In genomic region chr2:96876036-96876810, GRCh38 we compare ENCODE assay signal across 15 cellular contexts. TPM values are rescaled to one million over a fixed set of nuclear protein-coding genes. Genes with fewer than 3 reads are reported as not detected.
A peak's percentile ranks its signal among the peaks of the same experiment; 100 is the strongest.
DNase-seq lines count a peak whose midpoint lies in the region; ATAC-seq and TF ChIP-seq lines count a peak whose summit lies in the region.
"Had no signal": no experiment of that assay in that cellular context is flagged by ENCODE, and none has a peak within 500 bp of the region (broad histone marks: within the 10 kb centered on the region; RNA-seq: fewer than 3 reads in every experiment).

No MANE protein-coding gene starts in this region.

- POLR2A ChIA-PET in HCT116 (lab: Charles Lee) = no interaction called here

- H3K4me2 ChIP-seq in HCT116 (ENCODE audit: low read length) = no peak overlapping the region; the same call in 1 of the 2 replicates
- H3K4me2 ChIP-seq in skeletal muscle satellite cell (ENCODE audit: low read length) = peak overlapping the region; percentile 59
- H3K4me2 ChIP-seq: KMS-11 had no signal

- H3K79me2 ChIP-seq in HCT116 (ENCODE audit: insufficient read depth, low read length) = no peaks in the 10 kb centered on the region

- CTCF ChIA-PET in HCT116 (lab: Charles Lee) = no interaction called here

- intact Hi-C loops in HCT116 (cut with micrococcal nuclease) = no loop called here

- TF ChIP-seq RAD21 in HCT116 (IDR thresholded peaks at IDR 0.05; ENCODE audit: low read depth) = no peak

- H4K20me1 ChIP-seq in HCT116 (ENCODE audit: insufficient read depth) = no peaks in the 10 kb centered on the region

- no peaks in the 10 kb centered on the region for H3K36me3 ChIP-seq in HCT116 (ENCODE audit: control insufficient read depth in 1 of 2, insufficient read depth in 2 of 2, low read length in 2 of 2)
- no peaks in the 10 kb centered on the region for H3K36me3 ChIP-seq in skeletal muscle satellite cell (ENCODE audit: insufficient read depth, low read length)
- H3K36me3 ChIP-seq: adrenal gland, upper lobe of right lung had no signal

- H3K27ac ChIP-seq in HCT116 (ENCODE audit: low read depth, low read length) = no peak overlapping the region
- H3K27ac ChIP-seq: adrenal gland, KMS-11, upper lobe of right lung had no signal

- ATAC-seq in HCT116 (peak; percentile 41; the same call in 1 of the 2 replicates), GM19467 (IDR thresholded peaks at IDR 0.05; ENCODE audit: unreplicated experiment) (no peak)
- ATAC-seq: upper lobe of right lung had no signal

- BruUV-seq in HCT116 (replicated peaks; lab: Mats Ljungman, UMichigan) = no TSS peak

- RAD21 ChIA-PET in HCT116 (lab: Charles Lee; ENCODE audit: low non-redundant PET in 1 of 2, low total read pairs in 2 of 2, uncharacterized antibody in 2 of 2, unreplicated experiment in 2 of 2) = no interaction called here

- H3K4me1 ChIP-seq in HCT116 (ENCODE audit: control insufficient read depth in 1 of 2, insufficient read depth in 2 of 2, low read length in 2 of 2) = peaks cover 15 to 34% of the 10 kb centered on the region in 2 experiments; a peak in 3 of 4 replicates
- peaks cover 66% of the 10 kb centered on the region for H3K4me1 ChIP-seq in skeletal muscle satellite cell (ENCODE audit: control insufficient read depth, insufficient read depth, low read length)

- no peak for TF ChIP-seq CTCF in HCT116 (IDR thresholded peaks at IDR 0.05 in 2 of 3, conservative IDR thresholded peaks at IDR 0.05 in 1 of 3; ENCODE audit: borderline replicate concordance in 1 of 3, insufficient read depth in 1 of 3, low read depth in 2 of 3, low read length in 2 of 3)
- TF ChIP-seq CTCF in fibroblast of mammary gland (conservative IDR thresholded peaks at IDR 0.05; ENCODE audit: control insufficient read depth, insufficient read depth, low read depth, low read length) = no peak

- no peak overlapping the region for H2AFZ ChIP-seq in HCT116 (ENCODE audit: low read depth, low read length, poor library complexity, severe bottlenecking)

- H3K9ac ChIP-seq in HCT116 (ENCODE audit: low read length) (no peak overlapping the region), skeletal muscle satellite cell (ENCODE audit: low read depth, low read length) (peak overlapping the region; percentile 70)
- H3K9ac ChIP-seq: KMS-11 had no signal

- H3K9me2 ChIP-seq in HCT116 (ENCODE audit: insufficient read depth) = no peaks in the 10 kb centered on the region

- H3K27me3 ChIP-seq in HCT116 (ENCODE audit: insufficient read depth, low read length) (no peaks in the 10 kb centered on the region), skeletal muscle satellite cell (ENCODE audit: control insufficient read depth, insufficient read depth, low read length) (no peaks in the 10 kb centered on the region)
- H3K27me3 ChIP-seq: adrenal gland, upper lobe of right lung had no signal

- H3K4me3 ChIP-seq in HCT116 (replicated peaks in 1 of 2; ENCODE audit: low read depth in 1 of 2, low read length in 2 of 2) (no peak overlapping the region), fibroblast of mammary gland (ENCODE audit: control insufficient read depth, low read depth, low read length) (no peak overlapping the region), skeletal muscle satellite cell (ENCODE audit: low read length) (peak overlapping the region; percentile 8)
- H3K4me3 ChIP-seq: adrenal gland, upper lobe of right lung had no signal

- no peak for TF ChIP-seq POLR2A in HCT116 (IDR thresholded peaks at IDR 0.05; ENCODE audit: borderline replicate concordance, extremely low read depth, insufficient read depth, insufficient read length)

- H3K9me3 ChIP-seq in HCT116 (ENCODE audit: control insufficient read depth in 1 of 2, insufficient read depth in 1 of 2, low read depth in 1 of 2, low read length in 2 of 2) (no peaks in the 10 kb centered on the region), skeletal muscle satellite cell (replicated peaks; ENCODE audit: low read length) (no peaks in the 10 kb centered on the region)
- H3K9me3 ChIP-seq: adrenal gland, upper lobe of right lung had no signal

- no peak for DNase-seq in HCT116 (ENCODE audit: low read depth, low spot score)
- DNase-seq in RPMI7951 (ENCODE audit: low read depth) = peak; percentile 90
- DNase-seq in fibroblast of mammary gland (ENCODE audit: low read depth) = peak; percentile 75
- DNase-seq in NCI-H524 treated with DMSO at 0.1 percent for 48 hours (lab: John Stamatoyannopoulos, UW) = no peak
- DNase-seq in islet precursor cell = no peak
- DNase-seq in NCI-H446 treated with DMSO at 0.1 percent for 48 hours (lab: John Stamatoyannopoulos, UW) = no peak
- DNase-seq: adrenal gland, DMS153, NCI-H526 treated with DMSO at 0.1 percent for 48 hours, occipital lobe, T-helper 1 cell, upper lobe of right lung had no signal

TF ChIP-seq in HCT116, 20 proteins besides CTCF, POLR2A, EP300 and RAD21:
- TF ChIP-seq ZBTB33 (IDR thresholded peaks at IDR 0.05; ENCODE audit: extremely low read depth, insufficient replicate concordance, low read length) (no peak), SRF (IDR thresholded peaks at IDR 0.05; ENCODE audit: low read depth) (no peak), TCF7L2 (IDR thresholded peaks at IDR 0.05; ENCODE audit: borderline replicate concordance, extremely low read depth, insufficient read depth, insufficient read length) (no peak), ZNF274 (IDR thresholded peaks at IDR 0.05; ENCODE audit: low read depth, low read length) (no peak)
TF ChIP-seq in HCT116: peak in this region for 0.

RNA-seq across cellular contexts. Expression of gene SEMA4C, which starts 6.3 kb away (rescaled TPM):
- 25.4 TPM for total RNA-seq in HCT116 (2021; ENCODE audit: unreplicated experiment)
- 24.7 and 27.8 TPM in 2 replicates for polyA plus RNA-seq in HCT116 (2012)
- total RNA-seq in RPMI7951 (2014; rRNA removed; shearing (Covaris generic)) = 30.3 and 41.0 TPM in 2 replicates
- total RNA-seq in skeletal muscle satellite cell (2012; rRNA removed) = 13.2 and 20.8 TPM in 2 replicates

RNA-seq across cellular contexts. Expression of gene ANKRD39, which starts 18.4 kb away (rescaled TPM):
- 24.2 TPM for total RNA-seq in HCT116 (2021; ENCODE audit: unreplicated experiment)
- polyA plus RNA-seq in HCT116 (2012) = 29.8 and 31.9 TPM in 2 replicates
- 20.7 and 25.8 TPM in 2 replicates for total RNA-seq in RPMI7951 (2014; rRNA removed; shearing (Covaris generic))
- 10.9 and 12.5 TPM in 2 replicates for total RNA-seq in skeletal muscle satellite cell (2012; rRNA removed)

RNA-seq across cellular contexts. Expression of gene ANKRD23, which starts 32.4 kb away (rescaled TPM):
- total RNA-seq in HCT116 (2021; ENCODE audit: unreplicated experiment) = 1.4 TPM
- 1.2 and 1.5 TPM in 2 replicates for polyA plus RNA-seq in HCT116 (2012)
- total RNA-seq in RPMI7951 (2014; rRNA removed; shearing (Covaris generic)) = 0.84 and 1.8 TPM in 2 replicates
- 1.1 and 2.3 TPM in 2 replicates for total RNA-seq in skeletal muscle satellite cell (2012; rRNA removed)

Comparison
In these comparisons a context has a peak if more than half of its experiments do, and no peak if none do; other contexts are left out.
1. DNase-seq: peak in RPMI7951 (single experiment) and fibroblast of mammary gland (single experiment); none in HCT116 (single experiment), NCI-H524 treated with DMSO at 0.1 percent for 48 hours (single experiment), islet precursor cell (single experiment) and NCI-H446 treated with DMSO at 0.1 percent for 48 hours (single experiment).